ENCODE assay signal across 21 cellular contexts in genomic region chr7:28168393-28169158, GRCh38. TPM values are rescaled to one million over a fixed set of nuclear protein-coding genes. Genes with fewer than 3 reads are reported as not detected.
A peak's percentile ranks its signal among the peaks of the same experiment; 100 is the strongest.
DNase-seq lines count a peak whose midpoint lies in the region; ATAC-seq, FAIRE-seq and TF ChIP-seq lines count a peak whose summit lies in the region.
"Had no signal": no experiment of that assay in that cellular context is flagged by ENCODE, and none has a peak within 500 bp of the region (broad histone marks: within the 10 kb centered on the region; RNA-seq: fewer than 3 reads in every experiment).

No MANE protein-coding gene starts in this region.

- H3K4me1 Mint-ChIP-seq in Calu3 (ENCODE audit: low read depth, unreplicated experiment) (peaks cover 13% of the 10 kb centered on the region), GM23338 (peaks cover 46% of the 10 kb centered on the region)
- H3K4me1 Mint-ChIP-seq in activated T-helper 17 cell treated with anti-CD3 and anti-CD28 coated beads, Interleukin-2, amount 50 U/mL, for 72 hours, result peaks cover 15% of the 10 kb centered on the region
- peaks cover 37 to 44% of the 10 kb centered on the region in 2 donors for H3K4me1 Mint-ChIP-seq in natural killer cell treated with Interleukin-12 subunit alpha and Interleukin-12 subunit beta and Interleukin-15 and Interleukin-18, amount 100 ng/mL, for 72 hours (ENCODE audit: low read depth in 2 of 2)

- no peaks in the 10 kb centered on the region for H4K20me1 ChIP-seq in GM23338 (replicated peaks; ENCODE audit: insufficient read depth)

- FAIRE-seq in frontal cortex (lab: Jason Lieb, UNC), result no peak

- H3K27me3 Mint-ChIP-seq in Calu3 (ENCODE audit: unreplicated experiment) (no peaks in the 10 kb centered on the region), GM23338 (ENCODE audit: insufficient read depth, low read depth, poor library complexity) (no peaks in the 10 kb centered on the region)
- H3K27me3 Mint-ChIP-seq in activated T-helper 17 cell treated with anti-CD3 and anti-CD28 coated beads, Interleukin-2, amount 50 U/mL, for 72 hours, result no peaks in the 10 kb centered on the region
- H3K27me3 Mint-ChIP-seq in natural killer cell treated with Interleukin-12 subunit alpha and Interleukin-12 subunit beta and Interleukin-15 and Interleukin-18, amount 100 ng/mL, for 72 hours, result no peaks in the 10 kb centered on the region
- H3K27me3 Mint-ChIP-seq: type B pancreatic cell had no signal

- no peaks in the 10 kb centered on the region for H3K27me3 ChIP-seq in GM23338 (ENCODE audit: insufficient read depth)
- H3K27me3 ChIP-seq: sigmoid colon, SJCRH30 had no signal

- CTCF ChIA-PET in Calu3 (lab: Charles Lee), result interaction anchor here (0.6 kb wide), 1 partner anchor 12 kb away, joined by 6 read pairs; the partner anchor contains the start of gene JAZF1

- DNase-seq in Calu3 (no peak), GM23338 (ENCODE audit: low spot score) (no peak), NCI-H1694 (lab: John Stamatoyannopoulos, UW) (no peak), UCSD-AML1 (lab: John Stamatoyannopoulos, UW; ENCODE audit: unreplicated experiment) (no peak), frontal cortex (ENCODE audit: low spot score in 2 of 2) (no peak)
- DNase-seq in natural killer cell treated with Interleukin-12 subunit alpha and Interleukin-12 subunit beta and Interleukin-15 and Interleukin-18, amount 100 ng/mL, for 72 hours (ENCODE audit: low spot score), result no peak
- no peak for DNase-seq in NK-92 treated with Interleukin-12 subunit alpha and Interleukin-12 subunit beta, amount 100 ng/mL, for 24 hours (lab: John Stamatoyannopoulos, UW)
- DNase-seq: activated CD8-positive, alpha-beta memory T cell treated with anti-CD3 and anti-CD28 coated beads for 24 hours; activated T-cell treated with anti-CD3 and anti-CD28 coated beads, Interleukin-2, amount 50 U/mL, for 48 hours; EL; NCI-H1417; nephron progenitor cell; posterior cingulate gyrus; sigmoid colon; SJCRH30; stimulated activated naive CD4-positive, alpha-beta T cell treated with Interleukin-2 at 50 U/mL for 16 hours had no signal

- intact Hi-C loops in Calu3 (cut with micrococcal nuclease; ENCODE audit: unreplicated experiment), result no loop called here

- no TSS peak for BruUV-seq in Calu3 (replicated peaks; lab: Mats Ljungman, UMichigan)

- peaks cover 54% of the 10 kb centered on the region for H3K4me1 ChIP-seq in GM23338 (ENCODE audit: insufficient read depth)

- H3K27ac ChIP-seq in GM23338 (ENCODE audit: low read depth), result peak overlapping the region; percentile 7; the same call in 1 of the 2 replicates
- H3K27ac ChIP-seq: SJCRH30 had no signal

- peaks cover 90% of the 10 kb centered on the region for H3K79me2 ChIP-seq in GM23338 (replicated peaks; ENCODE audit: insufficient read depth)

- H3K36me3 ChIP-seq in GM23338 (ENCODE audit: insufficient read depth), result no peaks in the 10 kb centered on the region
- H3K36me3 ChIP-seq: sigmoid colon, SJCRH30 had no signal

- no peak overlapping the region for H3K4me3 Mint-ChIP-seq in Calu3 (ENCODE audit: low read depth, unreplicated experiment)
- no peak overlapping the region for H3K4me3 Mint-ChIP-seq in GM23338
- no peak overlapping the region for H3K4me3 Mint-ChIP-seq in activated T-helper 17 cell treated with anti-CD3 and anti-CD28 coated beads, Interleukin-2, amount 50 U/mL, for 72 hours
- no peak overlapping the region for H3K4me3 Mint-ChIP-seq in natural killer cell treated with Interleukin-12 subunit alpha and Interleukin-12 subunit beta and Interleukin-15 and Interleukin-18, amount 100 ng/mL, for 72 hours
- H3K4me3 Mint-ChIP-seq: nephron progenitor cell; T-helper 1 cell treated with Interleukin-12 subunit alpha and Interleukin-12 subunit beta and Interleukin-4 antibody, amounts not matched to agents 30 μg/mL and 1 μg/mL, for 36 hours; type B pancreatic cell; WTC11 had no signal

- no peak for TF ChIP-seq CTCF in Calu3 (IDR thresholded peaks at IDR 0.05; ENCODE audit: unreplicated experiment)
- TF ChIP-seq CTCF in GM23338 (conservative IDR thresholded peaks at IDR 0.05; ENCODE audit: low read depth in 2 of 2), result no peak

- H3F3A ChIP-seq in GM23338 (replicated peaks; ENCODE audit: low read depth), result no peaks in the 10 kb centered on the region

- H3K27ac Mint-ChIP-seq in Calu3 (ENCODE audit: unreplicated experiment) (peak overlapping the region; percentile 27), GM23338 (no peak overlapping the region)
- no peak overlapping the region for H3K27ac Mint-ChIP-seq in activated T-helper 17 cell treated with anti-CD3 and anti-CD28 coated beads, Interleukin-2, amount 50 U/mL, for 72 hours
- H3K27ac Mint-ChIP-seq in natural killer cell treated with Interleukin-12 subunit alpha and Interleukin-12 subunit beta and Interleukin-15 and Interleukin-18, amount 100 ng/mL, for 72 hours, result peak overlapping the region; percentile 56 to 83
- H3K27ac Mint-ChIP-seq: nephron progenitor cell; T-helper 1 cell treated with Interleukin-12 subunit alpha and Interleukin-12 subunit beta and Interleukin-4 antibody, amounts not matched to agents 30 μg/mL and 1 μg/mL, for 36 hours; type B pancreatic cell; WTC11 had no signal

- no peak overlapping the region for H3K4me2 ChIP-seq in GM23338

- no peaks in the 10 kb centered on the region for H3K9me3 Mint-ChIP-seq in Calu3 (ENCODE audit: low read depth, unreplicated experiment)
- H3K9me3 Mint-ChIP-seq in GM23338, result no peaks in the 10 kb centered on the region
- H3K9me3 Mint-ChIP-seq in activated T-helper 17 cell treated with anti-CD3 and anti-CD28 coated beads, Interleukin-2, amount 50 U/mL, for 72 hours, result no peaks in the 10 kb centered on the region
- H3K9me3 Mint-ChIP-seq in natural killer cell treated with Interleukin-12 subunit alpha and Interleukin-12 subunit beta and Interleukin-15 and Interleukin-18, amount 100 ng/mL, for 72 hours, result no peaks in the 10 kb centered on the region
- H3K9me3 Mint-ChIP-seq: activated naive CD4-positive, alpha-beta T cell treated with anti-CD3 and anti-CD28 coated beads, Interleukin-2, amount 50 U/mL, for 72 hours; nephron progenitor cell; T-helper 1 cell treated with Interleukin-12 subunit alpha and Interleukin-12 subunit beta and Interleukin-4 antibody, amounts not matched to agents 30 μg/mL and 1 μg/mL, for 36 hours; type B pancreatic cell; WTC11 had no signal

- no peak overlapping the region for H2AFZ ChIP-seq in GM23338

- ATAC-seq in GM23338, result no peak
- ATAC-seq in activated T-helper 17 cell treated with anti-CD3 and anti-CD28 coated beads, Interleukin-2, amount 50 U/mL, for 72 hours (replicated peaks), result peak; percentile 60
- ATAC-seq in natural killer cell treated with Interleukin-12 subunit alpha and Interleukin-12 subunit beta and Interleukin-15 and Interleukin-18, amount 100 ng/mL, for 72 hours, result peak; percentile 53 to 55
- ATAC-seq: WTC11 had no signal

- no peak overlapping the region for H3K4me3 ChIP-seq in GM23338
- H3K4me3 ChIP-seq: sigmoid colon, SJCRH30 had no signal

- no peaks in the 10 kb centered on the region for H3K36me3 Mint-ChIP-seq in Calu3 (ENCODE audit: insufficient read depth, unreplicated experiment)
- H3K36me3 Mint-ChIP-seq in GM23338 (ENCODE audit: low read depth), result no peaks in the 10 kb centered on the region
- H3K36me3 Mint-ChIP-seq in activated T-helper 17 cell treated with anti-CD3 and anti-CD28 coated beads, Interleukin-2, amount 50 U/mL, for 72 hours (ENCODE audit: low read depth), result peaks cover 4% of the 10 kb centered on the region
- H3K36me3 Mint-ChIP-seq in natural killer cell treated with Interleukin-12 subunit alpha and Interleukin-12 subunit beta and Interleukin-15 and Interleukin-18, amount 100 ng/mL, for 72 hours, result no peaks in the 10 kb centered on the region
- H3K36me3 Mint-ChIP-seq: type B pancreatic cell, WTC11 had no signal

- no peaks in the 10 kb centered on the region for H3K9me2 ChIP-seq in GM23338 (ENCODE audit: insufficient read depth)

TF ChIP-seq in GM23338, 12 proteins besides CTCF, POLR2A, EP300 and RAD21 (continues in another document):
- TF ChIP-seq EZH2 (IDR thresholded peaks at IDR 0.05; ENCODE audit: low read depth, unreplicated experiment) (no peak), POLR2AphosphoS5 (IDR thresholded peaks at IDR 0.05; ENCODE audit: low read depth) (no peak), REST (IDR thresholded peaks at IDR 0.05; ENCODE audit: unreplicated experiment) (no peak)

RNA-seq across cellular contexts. Expression of gene JAZF1, which starts 12.0 kb away (rescaled TPM):
- total RNA-seq in Calu3 (2022) (8.6 and 10.7 TPM in 2 replicates), frontal cortex (39.5 TPM)
- 21.4 and 22.2 TPM in 2 replicates for total RNA-seq in GM23338 (2014; rRNA removed; shearing (Covaris generic))
- 10.8 and 12.2 TPM in 2 replicates for polyA plus RNA-seq in GM23338 (2016; fragmentation: Nextera tagmentation; extraction: Ambion mirVana)
- 1 to 10 TPM; 5.6 to 5.7 TPM for total RNA-seq in activated T-helper 17 cell treated with anti-CD3 and anti-CD28 coated beads, Interleukin-2, amount 50 U/mL, for 72 hours
- 10 to 100 TPM; 12.6 to 23.6 TPM for total RNA-seq in natural killer cell treated with Interleukin-12 subunit alpha and Interleukin-12 subunit beta and Interleukin-15 and Interleukin-18, amount 100 ng/mL, for 72 hours

Comparison
In these comparisons a context has a peak if more than half of its experiments do, and no peak if none do; other contexts are left out.
1. H3K27ac Mint-ChIP-seq: peak in Calu3 (single experiment) and natural killer cell treated with Interleukin-12 subunit alpha and Interleukin-12 subunit beta and Interleukin-15 and Interleukin-18, amount 100 ng/mL, for 72 hours (2 of 2); none in GM23338 (single experiment) and activated T-helper 17 cell treated with anti-CD3 and anti-CD28 coated beads, Interleukin-2, amount 50 U/mL, for 72 hours (single experiment).